ENCODE assay signal across 13 cellular contexts in the genomic region with DNA sequence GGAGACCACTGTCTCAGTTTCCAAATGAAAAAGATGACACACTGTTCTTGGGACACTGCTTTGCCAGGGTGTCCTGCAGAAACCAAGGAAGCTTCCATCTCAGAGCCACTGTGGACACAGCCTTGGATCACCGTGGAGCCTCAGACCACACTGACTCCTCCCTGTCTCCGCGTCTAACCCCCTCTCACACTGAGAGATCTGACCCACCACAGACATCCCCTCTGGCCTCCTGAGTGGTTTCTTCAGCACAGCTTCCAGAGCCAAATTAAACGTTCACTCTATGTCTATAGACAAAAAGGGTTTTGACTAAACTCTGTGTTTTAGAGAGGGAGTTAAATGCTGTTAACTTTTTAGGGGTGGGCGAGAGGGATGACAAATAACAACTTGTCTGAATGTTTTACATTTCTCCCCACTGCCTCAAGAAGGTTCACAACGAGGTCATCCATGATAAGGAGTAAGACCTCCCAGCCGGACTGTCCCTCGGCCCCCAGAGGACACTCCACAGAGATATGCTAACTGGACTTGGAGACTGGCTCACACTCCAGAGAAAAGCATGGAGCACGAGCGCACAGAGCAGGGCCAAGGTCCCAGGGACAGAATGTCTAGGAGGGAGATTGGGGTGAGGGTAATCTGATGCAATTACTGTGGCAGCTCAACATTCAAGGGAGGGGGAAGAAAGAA.
DNase-seq lines count a peak whose midpoint lies in the region; ATAC-seq and TF ChIP-seq lines count a peak whose summit lies in the region.
"Had no signal": no experiment of that assay in that cellular context is flagged by ENCODE, and none has a peak within 500 bp of the region (broad histone marks: within the 10 kb centered on the region; RNA-seq: fewer than 3 reads in every experiment).

No MANE protein-coding gene starts in this region.

- peak overlapping the region; percentile 73; the same call in 1 of the 2 replicates for H4K5ac ChIP-seq in IMR-90 (ENCODE audit: low read depth, low read length)

- no peaks in the 10 kb centered on the region for H3K36me3 ChIP-seq in IMR-90 (ENCODE audit: control insufficient read depth, insufficient read depth, low read length)
- no peaks in the 10 kb centered on the region for H3K36me3 ChIP-seq in lower lobe of right lung
- H3K36me3 ChIP-seq in stomach = no peaks in the 10 kb centered on the region
- no peaks in the 10 kb centered on the region for H3K36me3 ChIP-seq in esophagus squamous epithelium

- BruUV-seq in IMR-90 (replicated peaks; lab: Mats Ljungman, UMichigan) = no TSS peak

- peak overlapping the region; percentile 77 for H4K91ac ChIP-seq in IMR-90 (ENCODE audit: insufficient read depth, low read depth, low read length)

- no peak for TF ChIP-seq EP300 in stomach (IDR thresholded peaks at IDR 0.05)

- peak overlapping the region; percentile 95 for H2BK120ac ChIP-seq in IMR-90 (ENCODE audit: low read depth, low read length)

- peak overlapping the region; percentile 92 for H2BK20ac ChIP-seq in IMR-90 (ENCODE audit: low read depth, low read length)

- H3K4ac ChIP-seq in IMR-90 (ENCODE audit: low read depth, low read length) = peak overlapping the region; percentile 83

- peak overlapping the region; percentile 48 for H2AK5ac ChIP-seq in IMR-90 (ENCODE audit: low read depth, low read length)

- peak overlapping the region; percentile 76 for H3K14ac ChIP-seq in IMR-90 (replicated peaks; ENCODE audit: low read depth, low read length)

- H3K4me1 ChIP-seq in IMR-90 (ENCODE audit: control insufficient read depth, insufficient read depth, low read length) (peaks cover 43% of the 10 kb centered on the region), lower lobe of right lung (peaks cover 16% of the 10 kb centered on the region), stomach (peaks cover 5 to 53% (median 22%) of the 10 kb centered on the region in 4 donors), esophagus squamous epithelium (peaks cover 0 to 44% (median 18%) of the 10 kb centered on the region in 3 donors)

- peak overlapping the region; percentile 75 for H3K23ac ChIP-seq in IMR-90 (ENCODE audit: low read depth, low read length)

- peak; percentile 66 for DNase-seq in IMR-90
- DNase-seq in coronary artery (ENCODE audit: low spot score) = no peak
- no peak for DNase-seq in lower lobe of right lung
- no peak for DNase-seq in stomach
- no peak for DNase-seq in T1000 (lab: John Stamatoyannopoulos, UW)
- DNase-seq in esophagus squamous epithelium (lab: John Stamatoyannopoulos, UW) = no peak
- DNase-seq: activated CD8-positive, alpha-beta memory T cell treated with anti-CD3 and anti-CD28 coated beads for 24 hours; left colon; T-cell had no signal

- CTCF ChIA-PET in IMR-90 (lab: Yijun Ruan, JAX) = no interaction called here

- no peak for TF ChIP-seq CTCF in IMR-90 (conservative IDR thresholded peaks at IDR 0.05; ENCODE audit: low read depth, low read length)
- no peak for TF ChIP-seq CTCF in coronary artery (IDR thresholded peaks at IDR 0.05)
- TF ChIP-seq CTCF in lower lobe of right lung (IDR thresholded peaks at IDR 0.05) = no peak
- TF ChIP-seq CTCF in stomach (IDR thresholded peaks at IDR 0.05) = no peak
- TF ChIP-seq CTCF in esophagus squamous epithelium (IDR thresholded peaks at IDR 0.05) = no peak

- peak overlapping the region; percentile 49 for H2AK9ac ChIP-seq in IMR-90 (replicated peaks; ENCODE audit: low read depth, low read length, poor library complexity)

- no peak for TF ChIP-seq RAD21 in IMR-90 (IDR thresholded peaks at IDR 0.05; ENCODE audit: low read length)

- H3K9ac ChIP-seq in IMR-90 (ENCODE audit: low read depth, low read length) = peak overlapping the region; percentile 1

- H3K27me3 ChIP-seq in IMR-90 (ENCODE audit: control insufficient read depth, insufficient read depth, low read length) (no peaks in the 10 kb centered on the region), lower lobe of right lung (ENCODE audit: low read depth) (no peaks in the 10 kb centered on the region), stomach (no peaks in the 10 kb centered on the region), esophagus squamous epithelium (peaks cover 0 to 17% (median 0%) of the 10 kb centered on the region in 4 donors)

- in situ Hi-C loops in IMR-90 (cut with MboI; ENCODE audit: low sequenced_read_pairs) = no loop called here

- H3K27ac ChIP-seq in IMR-90 (ENCODE audit: insufficient read depth, low read length) = peak overlapping the region; percentile 64; the same call in 1 of the 2 replicates
- H3K27ac ChIP-seq in coronary artery = peak overlapping the region; percentile 71 to 80
- H3K27ac ChIP-seq in lower lobe of right lung = peak overlapping the region; percentile 36
- H3K27ac ChIP-seq in stomach = peak overlapping the region in 4 of 5 donors; percentile 37 to 70 (median 48)
- H3K27ac ChIP-seq in esophagus squamous epithelium = peak overlapping the region in 2 of 4 donors; percentile 56 to 76
- H3K27ac ChIP-seq: epithelial cell of prostate had no signal

- H4K20me1 ChIP-seq in IMR-90 (ENCODE audit: insufficient read depth, low read length) = no peaks in the 10 kb centered on the region

- H2BK5ac ChIP-seq in IMR-90 (ENCODE audit: low read depth, low read length, poor library complexity, severe bottlenecking) = peak overlapping the region; percentile 23

- no peak for TF ChIP-seq POLR2A in IMR-90 (IDR thresholded peaks at IDR 0.05; ENCODE audit: low read depth, low read length)
- no peak for TF ChIP-seq POLR2A in stomach (IDR thresholded peaks at IDR 0.05)
- no peak for TF ChIP-seq POLR2A in esophagus squamous epithelium (IDR thresholded peaks at IDR 0.05)

- H3K56ac ChIP-seq in IMR-90 (ENCODE audit: extremely low read depth, insufficient read depth, low read length) = peak overlapping the region; percentile 23

- H3K4me2 ChIP-seq in IMR-90 (ENCODE audit: low read depth, low read length) = peak overlapping the region; percentile 52

- WGBS in IMR-90 (ENCODE audit: extremely low coverage in 2 of 2, insufficient read length in 1 of 2), 2 experiments = no CpG with 5 or more reads among the region's 10 CpGs
- 58 to 62% (median 61%) methylated on average over 10 of the region's 10 CpGs for WGBS in stomach, 5 donors
- WGBS in esophagus squamous epithelium, 2 donors = 66 to 70% methylated on average over 10 of the region's 10 CpGs

- no peaks in the 10 kb centered on the region for H3K9me3 ChIP-seq in IMR-90 (ENCODE audit: control insufficient read depth, insufficient read depth, low read length)
- no peaks in the 10 kb centered on the region for H3K9me3 ChIP-seq in lower lobe of right lung
- no peaks in the 10 kb centered on the region for H3K9me3 ChIP-seq in stomach
- no peaks in the 10 kb centered on the region for H3K9me3 ChIP-seq in esophagus squamous epithelium

- POLR2A ChIA-PET in IMR-90 (lab: Charles Lee; ENCODE audit: unreplicated experiment) = no interaction called here

- dilution Hi-C loops in IMR-90 (cut with HindIII; ENCODE audit: low sequenced_read_pairs, unreplicated experiment) = no loop called here

- H3K4me3 ChIP-seq in IMR-90 (ENCODE audit: insufficient read depth, low read depth, low read length) (no peak overlapping the region), coronary artery (no peak overlapping the region), lower lobe of right lung (no peak overlapping the region), stomach (no peak overlapping the region), esophagus squamous epithelium (no peak overlapping the region)

- peak overlapping the region; percentile 78 for H2AFZ ChIP-seq in IMR-90 (replicated peaks; ENCODE audit: low read length, poor library complexity)

- peaks cover 24% of the 10 kb centered on the region for H3K9me1 ChIP-seq in IMR-90 (ENCODE audit: insufficient read depth, low read length)

- intact Hi-C loops in IMR-90 (cut with micrococcal nuclease) (loop anchor here (2.0 to 5.0 kb wide), 3 partner anchors 32 to 148 kb away; no protein-coding TSS in a partner anchor), lower lobe of right lung (cut with DNase I) (no loop called here), stomach (cut with DNase I; ENCODE audit: low total_unique reads) (no loop called here), esophagus squamous epithelium (cut with DNase I) (no loop called here)

- peak overlapping the region; percentile 84; the same call in 2 of the 3 replicates for H2BK15ac ChIP-seq in IMR-90 (ENCODE audit: low read depth, low read length)

- no peaks in the 10 kb centered on the region for H3K79me1 ChIP-seq in IMR-90 (ENCODE audit: low read depth in 1 of 2, low read length in 2 of 2)

- H3K18ac ChIP-seq in IMR-90 (ENCODE audit: low read depth, low read length) = peak overlapping the region; percentile 21

- ATAC-seq in IMR-90 (ENCODE audit: low read depth) (peak; percentile 55), lower lobe of right lung (peak in 1 of 2 donors; percentile 8), HG03571 (IDR thresholded peaks at IDR 0.05; ENCODE audit: unreplicated experiment) (no peak), HG02610 (IDR thresholded peaks at IDR 0.05; ENCODE audit: unreplicated experiment) (no peak)
- ATAC-seq: HCT116, left colon, T-cell had no signal

- peak overlapping the region; percentile 3 to 83; a peak in 3 of 4 replicates for H4K8ac ChIP-seq in IMR-90 (ENCODE audit: low read depth in 2 of 2, low read length in 2 of 2)

TF ChIP-seq in IMR-90, 13 proteins besides CTCF, POLR2A, EP300 and RAD21:
- TF ChIP-seq CEBPB (IDR thresholded peaks at IDR 0.05; ENCODE audit: low read depth, low read length) (0 out of 2 replicates have a peak, but pooled peaks have one; percentile 5), ELK1 (IDR thresholded peaks at IDR 0.05; ENCODE audit: borderline replicate concordance, low read depth, low read length) (no peak), MAFK (IDR thresholded peaks at IDR 0.05; ENCODE audit: low read depth, low read length) (no peak), BHLHE40 (IDR thresholded peaks at IDR 0.05; ENCODE audit: low read depth, low read length) (no peak)
